In the genomic region with DNA sequence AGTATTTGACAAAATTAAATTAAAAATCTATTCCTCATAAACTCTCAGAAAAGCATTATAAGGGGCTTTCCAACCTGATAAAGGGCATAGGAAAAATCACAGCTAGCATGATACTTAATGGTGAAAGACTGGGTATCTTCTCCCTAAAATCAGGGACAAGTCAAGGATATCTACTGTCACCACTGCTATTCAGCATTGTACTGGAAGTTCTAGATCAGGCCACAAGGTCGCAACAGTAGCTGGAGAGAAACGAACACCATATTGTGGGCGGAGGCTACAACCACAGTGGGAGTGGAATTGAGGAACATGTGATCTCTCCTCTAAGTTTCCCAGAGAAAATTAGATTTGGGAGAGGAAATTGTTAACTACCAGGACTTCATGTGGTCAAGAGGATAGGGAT, we compare ENCODE assay signal across 15 cellular contexts.
"Had no signal": no experiment of that assay in that cellular context is flagged by ENCODE, and none has a peak within 500 bp of the region (broad histone marks: within the 10 kb centered on the region; RNA-seq: fewer than 3 reads in every experiment).

No MANE protein-coding gene starts in this region.

- H3K4me1 Mint-ChIP-seq: naive thymus-derived CD8-positive, alpha-beta T cell had no signal

- H3K27me3 ChIP-seq: heart right ventricle, thyroid gland, uterus had no signal

- DNase-seq: cortex of kidney; dorsolateral prefrontal cortex; effector CD8-positive, alpha-beta T cell; heart right ventricle; hypothalamus; kidney glomerular epithelial cell; mucosa of descending colon; naive thymus-derived CD8-positive, alpha-beta T cell; posterior cingulate gyrus; small intestine; stimulated activated CD4-positive, alpha-beta T cell treated with anti-CD3 and anti-CD28 coated beads, Interleukin-12 subunit alpha, Interleukin-12 subunit beta, amount 100 ng/mL, for 4 hours; stimulated activated naive CD4-positive, alpha-beta T cell treated with Interleukin-2 at 50 U/mL for 16 hours; thyroid gland; uterus had no signal

- H3K4me3 ChIP-seq: dorsolateral prefrontal cortex, heart right ventricle, mucosa of descending colon, thyroid gland, uterus had no signal

- H3K36me3 ChIP-seq: heart right ventricle, thyroid gland, uterus had no signal

- H3K36me3 Mint-ChIP-seq: type B pancreatic cell had no signal

- ATAC-seq: heart right ventricle; mucosa of descending colon; naive thymus-derived CD8-positive, alpha-beta T cell had no signal

- H3K27me3 Mint-ChIP-seq: type B pancreatic cell had no signal

- H3K4me3 Mint-ChIP-seq: naive thymus-derived CD8-positive, alpha-beta T cell; type B pancreatic cell had no signal

- H3K4me1 ChIP-seq: thyroid gland, uterus had no signal

- H3K27ac ChIP-seq: dorsolateral prefrontal cortex, heart right ventricle, thyroid gland, uterus had no signal

- H3K27ac Mint-ChIP-seq: naive thymus-derived CD8-positive, alpha-beta T cell; type B pancreatic cell had no signal
